In genomic region chr12:110330124-110330523, GRCh38 we compare ENCODE assay signal across 18 cellular contexts. TPM values are rescaled to one million over a fixed set of nuclear protein-coding genes. Genes with fewer than 3 reads are reported as not detected.
DNase-seq lines count a peak whose midpoint lies in the region; ATAC-seq, FAIRE-seq and TF ChIP-seq lines count a peak whose summit lies in the region.
"Had no signal": no experiment of that assay in that cellular context is flagged by ENCODE, and none has a peak within 500 bp of the region (broad histone marks: within the 10 kb centered on the region; RNA-seq: fewer than 3 reads in every experiment).

No MANE protein-coding gene starts in this region.

- CTCF ChIA-PET in A549 (lab: Yijun Ruan, JAX) = interaction anchor here (0.8 to 2.7 kb wide), 5 partner anchors 9 to 230 kb away, joined by 3 to 6 read pairs (median 4); no protein-coding TSS in a partner anchor
- CTCF ChIA-PET in activated CD8-positive, alpha-beta T cell treated with anti-CD3 and anti-CD28 coated beads, Interleukin-2, amount 10 ng/mL, durations not matched to agents 7 days and 5 days (lab: Charles Lee) = interaction anchor here (0.9 to 4.1 kb wide), 3 partner anchors 12 to 101 kb away, joined by 3 to 13 read pairs (median 3); no protein-coding TSS in a partner anchor

- H3K18ac ChIP-seq in mesenchymal stem cell (ENCODE audit: low read depth in 1 of 2, low read length in 2 of 2) = no peak overlapping the region

- no peak overlapping the region for H4K91ac ChIP-seq in mesenchymal stem cell (ENCODE audit: low read length)

- H3K4ac ChIP-seq in mesenchymal stem cell (ENCODE audit: low read depth in 1 of 2, low read length in 2 of 2) = no peak overlapping the region

- H3K27ac ChIP-seq in A549 (peak overlapping the region in 1 of 2 experiments; percentile 40; a peak in 1 of 6 replicates), mesenchymal stem cell (ENCODE audit: low read length, poor library complexity, severe bottlenecking) (no peak overlapping the region), tibial artery (no peak overlapping the region)
- no peak overlapping the region for H3K27ac ChIP-seq in CD4-positive, CD25-positive, alpha-beta regulatory T cell (ENCODE audit: insufficient read depth, low read length, poor library complexity, severe bottlenecking)
- H3K27ac ChIP-seq: spleen, testis had no signal

- H3K9me3 Mint-ChIP-seq in CD4-positive, CD25-positive, alpha-beta regulatory T cell = no peaks in the 10 kb centered on the region
- H3K9me3 Mint-ChIP-seq in activated CD8-positive, alpha-beta T cell treated with anti-CD3 and anti-CD28 coated beads, Interleukin-2, amount 10 ng/mL, durations not matched to agents 7 days and 5 days (ENCODE audit: insufficient read depth) = no peaks in the 10 kb centered on the region
- H3K9me3 Mint-ChIP-seq: naive thymus-derived CD8-positive, alpha-beta T cell had no signal

- TF ChIP-seq POLR2A in A549 (IDR thresholded peaks at IDR 0.05; ENCODE audit: low read length) = no peak

- no peak overlapping the region for H4K8ac ChIP-seq in mesenchymal stem cell (ENCODE audit: low read length)

- TF ChIP-seq CTCF in A549 (IDR thresholded peaks at IDR 0.05) (no peak), tibial artery (IDR thresholded peaks at IDR 0.05) (no peak)

- H3K4me2 ChIP-seq in A549 (peak overlapping the region; percentile 41), mesenchymal stem cell (ENCODE audit: low read length, poor library complexity, severe bottlenecking) (no peak overlapping the region)

- POLR2A ChIA-PET in A549 (lab: Yijun Ruan, JAX) = interaction anchor here (0.6 to 0.8 kb wide), 2 partner anchors 9 to 72 kb away, joined by 4 to 6 read pairs; no protein-coding TSS in a partner anchor
- POLR2A ChIA-PET in activated CD8-positive, alpha-beta T cell treated with anti-CD3 and anti-CD28 coated beads, Interleukin-2, amount 10 ng/mL, durations not matched to agents 7 days and 5 days (lab: Charles Lee) = interaction anchor here (1.7 kb wide), 1 partner anchor 10 kb away, joined by 5 read pairs; no protein-coding TSS in a partner anchor

- no peak overlapping the region for H2AK5ac ChIP-seq in mesenchymal stem cell (ENCODE audit: low read length, severe bottlenecking)

- H3K27me3 ChIP-seq in CD4-positive, CD25-positive, alpha-beta regulatory T cell (ENCODE audit: control insufficient read depth, insufficient read depth, low read length) = no peaks in the 10 kb centered on the region
- H3K27me3 ChIP-seq in mesenchymal stem cell (ENCODE audit: control insufficient read depth in 1 of 2, insufficient read depth in 1 of 2, low read length in 2 of 2) = no peaks in the 10 kb centered on the region
- no peaks in the 10 kb centered on the region for H3K27me3 ChIP-seq in tibial artery
- H3K27me3 ChIP-seq: BE2C, spleen, testis had no signal

- H3K4me3 ChIP-seq in A549 (no peak overlapping the region), mesenchymal stem cell (ENCODE audit: insufficient read depth in 1 of 2, low read depth in 1 of 2, low read length in 2 of 2) (no peak overlapping the region), tibial artery (no peak overlapping the region)
- no peak overlapping the region for H3K4me3 ChIP-seq in CD4-positive, CD25-positive, alpha-beta regulatory T cell (ENCODE audit: low read depth, low read length)
- H3K4me3 ChIP-seq: lung, spleen, testis had no signal

- H3K79me1 ChIP-seq in mesenchymal stem cell (replicated peaks; ENCODE audit: low read length, poor library complexity, severe bottlenecking) = peaks cover 9% of the 10 kb centered on the region

- intact Hi-C loops in tibial artery (cut with DNase I; ENCODE audit: low total_unique reads) = no loop called here

- H3K4me3 Mint-ChIP-seq in CD4-positive, CD25-positive, alpha-beta regulatory T cell = peak overlapping the region in 1 of 4 donors; percentile 29
- no peak overlapping the region for H3K4me3 Mint-ChIP-seq in activated CD8-positive, alpha-beta T cell treated with anti-CD3 and anti-CD28 coated beads, Interleukin-2, amount 10 ng/mL, durations not matched to agents 7 days and 5 days
- H3K4me3 Mint-ChIP-seq: naive thymus-derived CD8-positive, alpha-beta T cell had no signal

- H3K27ac Mint-ChIP-seq in CD4-positive, CD25-positive, alpha-beta regulatory T cell = peak overlapping the region; percentile 4 to 33 (median 16)
- H3K27ac Mint-ChIP-seq in activated CD8-positive, alpha-beta T cell treated with anti-CD3 and anti-CD28 coated beads, Interleukin-2, amount 10 ng/mL, durations not matched to agents 7 days and 5 days = peak overlapping the region; percentile 35

- no peak overlapping the region for H2BK5ac ChIP-seq in mesenchymal stem cell (ENCODE audit: low read depth, low read length, poor library complexity, severe bottlenecking)

- peaks cover 81% of the 10 kb centered on the region for H3K36me3 ChIP-seq in CD4-positive, CD25-positive, alpha-beta regulatory T cell (ENCODE audit: control insufficient read depth, insufficient read depth, low read length)
- peaks cover 30 to 98% of the 10 kb centered on the region in 2 experiments for H3K36me3 ChIP-seq in mesenchymal stem cell (ENCODE audit: control insufficient read depth in 1 of 2, insufficient read depth in 2 of 2, low read depth in 1 of 2, low read length in 2 of 2)
- peaks cover 77 to 94% (median 78%) of the 10 kb centered on the region in 3 donors for H3K36me3 ChIP-seq in tibial artery

- no peak for TF ChIP-seq EP300 in A549 (IDR thresholded peaks at IDR 0.05)

- no peak overlapping the region for H3K23ac ChIP-seq in mesenchymal stem cell (ENCODE audit: low read length in 2 of 2)

- H3K9me3 ChIP-seq in A549 (no peaks in the 10 kb centered on the region), mesenchymal stem cell (ENCODE audit: control insufficient read depth, low read length) (no peaks in the 10 kb centered on the region), tibial artery (no peaks in the 10 kb centered on the region)
- H3K9me3 ChIP-seq in CD4-positive, CD25-positive, alpha-beta regulatory T cell (ENCODE audit: control insufficient read depth in 2 of 2, low read length in 2 of 2) = no peaks in the 10 kb centered on the region
- H3K9me3 ChIP-seq: BE2C, spleen, testis had no signal

- 77% methylated on average over 3 of the region's 3 CpGs for WGBS in A549 (ENCODE audit: missing lambda C conversion rate)
- 100% methylated on average over 2 of the region's 3 CpGs for WGBS in mesenchymal stem cell

- no peak for FAIRE-seq in A549 (lab: Jason Lieb, UNC)
- FAIRE-seq: GM12891, islet of Langerhans had no signal

- H2AFZ ChIP-seq in mesenchymal stem cell (ENCODE audit: low read depth, low read length) = no peak overlapping the region

- no peaks in the 10 kb centered on the region for H3K27me3 Mint-ChIP-seq in CD4-positive, CD25-positive, alpha-beta regulatory T cell
- H3K27me3 Mint-ChIP-seq in activated CD8-positive, alpha-beta T cell treated with anti-CD3 and anti-CD28 coated beads, Interleukin-2, amount 10 ng/mL, durations not matched to agents 7 days and 5 days (ENCODE audit: low read depth) = no peaks in the 10 kb centered on the region
- H3K27me3 Mint-ChIP-seq: naive thymus-derived CD8-positive, alpha-beta T cell had no signal

- H2BK120ac ChIP-seq in mesenchymal stem cell (ENCODE audit: low read depth, low read length) = no peak overlapping the region

- ATAC-seq in A549 (no peak), HG02759 (IDR thresholded peaks at IDR 0.05; ENCODE audit: unreplicated experiment) (no peak)
- ATAC-seq in CD4-positive, CD25-positive, alpha-beta regulatory T cell (ENCODE audit: low read depth in 2 of 2) = no peak
- no peak for ATAC-seq in activated CD8-positive, alpha-beta T cell treated with anti-CD3 and anti-CD28 coated beads, Interleukin-2, amount 10 ng/mL, durations not matched to agents 7 days and 5 days
- ATAC-seq: naive thymus-derived CD8-positive, alpha-beta T cell had no signal

- DNase-seq in A549 (ENCODE audit: low read depth in 1 of 2, low spot score in 1 of 2) = no peak
- DNase-seq in CD4-positive, CD25-positive, alpha-beta regulatory T cell = no peak
- DNase-seq in activated CD8-positive, alpha-beta T cell treated with anti-CD3 and anti-CD28 coated beads, Interleukin-2, amount 10 ng/mL, durations not matched to agents 7 days and 5 days = no peak
- DNase-seq in mesenchymal stem cell = no peak
- DNase-seq in UCSD-AML1 (lab: John Stamatoyannopoulos, UW; ENCODE audit: unreplicated experiment) = no peak
- no peak for DNase-seq in tibial artery
- DNase-seq in glomerular visceral epithelial cell (ENCODE audit: extremely low spot score) = no peak
- DNase-seq: BE2C; DMS153; MM.1S; naive thymus-derived CD8-positive, alpha-beta T cell; NCI-H1694; spleen; testis had no signal

- no peak overlapping the region for H3K14ac ChIP-seq in mesenchymal stem cell (ENCODE audit: low read length in 2 of 2)

- peaks cover 44% of the 10 kb centered on the region for H3K36me3 Mint-ChIP-seq in CD4-positive, CD25-positive, alpha-beta regulatory T cell
- H3K36me3 Mint-ChIP-seq in activated CD8-positive, alpha-beta T cell treated with anti-CD3 and anti-CD28 coated beads, Interleukin-2, amount 10 ng/mL, durations not matched to agents 7 days and 5 days (ENCODE audit: low read depth) = peaks cover 60% of the 10 kb centered on the region

- peak overlapping the region; percentile 2 for H3K9ac ChIP-seq in mesenchymal stem cell (ENCODE audit: low read length)

- no peak overlapping the region for H2BK15ac ChIP-seq in mesenchymal stem cell (ENCODE audit: low read depth, poor library complexity, severe bottlenecking)

- TF ChIP-seq RAD21 in A549 (conservative IDR thresholded peaks at IDR 0.05 in 1 of 2, IDR thresholded peaks at IDR 0.05 in 1 of 2) = no peak

- no peak overlapping the region for H2BK12ac ChIP-seq in mesenchymal stem cell (ENCODE audit: low read length in 2 of 2)

- peaks cover 5 to 25% (median 18%) of the 10 kb centered on the region in 4 donors for H3K4me1 Mint-ChIP-seq in CD4-positive, CD25-positive, alpha-beta regulatory T cell
- H3K4me1 Mint-ChIP-seq in activated CD8-positive, alpha-beta T cell treated with anti-CD3 and anti-CD28 coated beads, Interleukin-2, amount 10 ng/mL, durations not matched to agents 7 days and 5 days (ENCODE audit: low read depth) = peaks cover 12% of the 10 kb centered on the region

- H3K4me1 ChIP-seq in A549 (peaks cover 42% of the 10 kb centered on the region), mesenchymal stem cell (ENCODE audit: control insufficient read depth, insufficient read depth, low read depth, low read length) (no peaks in the 10 kb centered on the region), tibial artery (peaks cover 0 to 37% (median 8%) of the 10 kb centered on the region in 4 donors)
- H3K4me1 ChIP-seq in CD4-positive, CD25-positive, alpha-beta regulatory T cell (ENCODE audit: control insufficient read depth, insufficient read depth, low read length, poor library complexity, severe bottlenecking) = no peaks in the 10 kb centered on the region
- H3K4me1 ChIP-seq: BE2C, testis had no signal

RNA-seq across cellular contexts. Expression of gene ATP2A2, which starts 49.1 kb away (rescaled TPM):
- polyA plus RNA-seq in A549 (2011; rRNA removed) (415 and 431 TPM in 2 replicates), A549 (2017; fragmentation: RNase III; extraction: RNeasy Plus Mini Kit Qiagen cat#74134 plus additional on column Dnase treatment) (328 to 356 TPM (median 342 TPM) in 3 replicates)
- 264 and 317 TPM in 2 replicates for polyA plus RNA-seq in A549 (2012; cell fraction: cytosol; rRNA removed)
- polyA plus RNA-seq in A549 (2012; cell fraction: nucleus; rRNA removed) = 658 and 717 TPM in 2 replicates
- polyA minus RNA-seq in A549 (2011; rRNA and poly(A)+ RNA removed) = 375 and 407 TPM in 2 replicates
- total RNA-seq in CD4-positive, CD25-positive, alpha-beta regulatory T cell = 119 TPM
- polyA plus RNA-seq in CD4-positive, CD25-positive, alpha-beta regulatory T cell = 1 to 10 TPM; 3.3 to 5.4 (median 4.2) TPM
- total RNA-seq in activated CD8-positive, alpha-beta T cell treated with anti-CD3 and anti-CD28 coated beads, Interleukin-2, amount 10 ng/mL, durations not matched to agents 7 days and 5 days = 100 to 1,000 TPM; 130 to 132 TPM
- polyA plus RNA-seq in mesenchymal stem cell (2013, experiment 1 of 2) = 155 TPM
- 150 TPM for polyA plus RNA-seq in mesenchymal stem cell (2013, experiment 2 of 2)
